8 cellular contexts compared by ENCODE assay signal in genomic region chr1:66996018-66996682, GRCh38. TPM values are rescaled to one million over a fixed set of nuclear protein-coding genes. Genes with fewer than 3 reads are reported as not detected.
DNase-seq lines count a peak whose midpoint lies in the region; ATAC-seq and TF ChIP-seq lines count a peak whose summit lies in the region.

No MANE protein-coding gene starts in this region.

- H3K4me3 ChIP-seq in colonic mucosa (no peak overlapping the region), lung (no peak overlapping the region)

- peak; percentile 13 for DNase-seq in activated CD8-positive, alpha-beta memory T cell treated with anti-CD3 and anti-CD28 coated beads for 1 hour (ENCODE audit: extremely low read depth in 1 of 2, low read depth in 1 of 2)
- no peak for DNase-seq in activated CD8-positive, alpha-beta memory T cell treated with anti-CD3 and anti-CD28 coated beads, Interleukin-2, amount 50 U/mL, for 48 hours
- DNase-seq in NCI-H446 (lab: John Stamatoyannopoulos, UW) (peak; percentile 20 to 41), colonic mucosa (peak; percentile 75), lung (ENCODE audit: low spot score) (peak; percentile 60)
- peak; percentile 32 for DNase-seq in activated CD4-positive, alpha-beta T cell treated with anti-CD3 and anti-CD28 coated beads for 1 hour
- DNase-seq in stimulated activated CD8-positive, alpha-beta memory T cell treated with anti-CD3 and anti-CD28 coated beads, Interleukin-4, amount 100 ng/mL, for 24 hours (ENCODE audit: low read depth): peak; percentile 24

- no peaks in the 10 kb centered on the region for H3K4me1 ChIP-seq in colonic mucosa
- peaks cover 0 to 5% of the 10 kb centered on the region in 2 donors for H3K4me1 ChIP-seq in lung (ENCODE audit: control insufficient read depth in 2 of 2, insufficient read depth in 2 of 2, low read length in 2 of 2)

- no peak overlapping the region for H3K9ac ChIP-seq in colonic mucosa (ENCODE audit: low read depth in 2 of 2, low read length in 2 of 2)

- H3K36me3 ChIP-seq in colonic mucosa (no peaks in the 10 kb centered on the region), lung (ENCODE audit: control insufficient read depth in 2 of 2, insufficient read depth in 2 of 2, low read length in 2 of 2) (peaks cover 4 to 8% of the 10 kb centered on the region in 2 donors)

- H3K27me3 ChIP-seq in colonic mucosa (no peaks in the 10 kb centered on the region), lung (ENCODE audit: control insufficient read depth, insufficient read depth) (no peaks in the 10 kb centered on the region)

- peak; percentile 75 for ATAC-seq in HG03103 (IDR thresholded peaks at IDR 0.05; ENCODE audit: low read depth, unreplicated experiment)
- peak; percentile 65 for ATAC-seq in lung (ENCODE audit: insufficient read depth, low FRiP score)

- WGBS in lung, 2 donors: 69 to 70% methylated on average over 7 of the region's 7 CpGs

- no peak overlapping the region for H3K27ac ChIP-seq in colonic mucosa
- H3K27ac ChIP-seq in lung (ENCODE audit: low read depth in 1 of 2, low read length in 1 of 2): no peak overlapping the region

- intact Hi-C loops in colonic mucosa (cut with DNase I): loop anchor here (2.0 to 10.0 kb wide), 2 partner anchors 153 to 231 kb away; no protein-coding TSS in a partner anchor

- peak; percentile 56 for TF ChIP-seq CTCF in colonic mucosa (IDR thresholded peaks at IDR 0.05)
- peak; percentile 68 for TF ChIP-seq CTCF in lung (IDR thresholded peaks at IDR 0.05; ENCODE audit: control extremely low read depth, extremely low read depth)

- H3K9me3 ChIP-seq in colonic mucosa: no peaks in the 10 kb centered on the region
- H3K9me3 ChIP-seq in lung (ENCODE audit: control insufficient read depth in 2 of 2, insufficient read depth in 1 of 2, low read length in 1 of 2): no peaks in the 10 kb centered on the region

RNA-seq across cellular contexts. Expression of gene SLC35D1, which starts 57.8 kb away (rescaled TPM):
- total RNA-seq in colonic mucosa: 10 to 100 TPM; 48.1 to 75.9 TPM
- total RNA-seq in lung: 10 to 100 TPM in 1 of 2 donors, 1 to 10 TPM in 1; 8.0 to 13.2 TPM
- 1 to 10 TPM; 1.5 to 3.4 TPM for polyA plus RNA-seq in lung
